35 cellular contexts compared by ENCODE assay signal in genomic region chr11:126025822-126026221, GRCh38.
"Had no signal": no experiment of that assay in that cellular context is flagged by ENCODE, and none has a peak within 500 bp of the region (broad histone marks: within the 10 kb centered on the region; RNA-seq: fewer than 3 reads in every experiment).

No MANE protein-coding gene starts in this region.

- H3K4me3 ChIP-seq: adrenal gland, body of pancreas, cardiac muscle cell had no signal

- DNase-seq: activated B cell treated with CpG ODN at 0.5 μM for 24 hours; activated CD4-positive, alpha-beta memory T cell treated with anti-CD3 and anti-CD28 coated beads for 36 hours; activated CD4-positive, alpha-beta T cell treated with anti-CD3 and anti-CD28 coated beads for 4 hours; activated CD4-positive, alpha-beta T cell treated with anti-CD3 and anti-CD28 coated beads, Interleukin-2, amount 10 ng/mL, durations not matched to agents 24 days and 14 days; activated CD4-positive, alpha-beta T cell treated with anti-CD3 and anti-CD28 coated beads, Interleukin-2, amount 50 U/mL, for 1 hour; activated CD4-positive, alpha-beta T cell treated with anti-CD3 and anti-CD28 coated beads, Interleukin-2, amount 50 U/mL, for 4 hours; activated CD4-positive, CD25-positive, alpha-beta regulatory T cell treated with anti-CD3 and anti-CD28 coated beads, Interleukin-2, amount 50 U/mL, for 72 hours; activated CD8-positive, alpha-beta memory T cell treated with anti-CD3 and anti-CD28 coated beads, Interleukin-2, amount 50 U/mL, for 4 hours; activated CD8-positive, alpha-beta T cell treated with anti-CD3 and anti-CD28 coated beads for 36 hours; activated effector memory CD4-positive, alpha-beta T cell treated with anti-CD3 and anti-CD28 coated beads, Interleukin-2, amount 50 U/mL, for 16 hours; activated gamma-delta T cell treated with Interleukin-2 at 50 U/mL for 16 hours; activated naive CD4-positive, alpha-beta T cell; activated naive CD4-positive, alpha-beta T cell treated with anti-CD3 and anti-CD28 coated beads for 36 hours; activated naive CD4-positive, alpha-beta T cell treated with anti-CD3 and anti-CD28 coated beads, Interleukin-2, amount 50 U/mL, for 16 hours; activated naive CD8-positive, alpha-beta T cell treated with anti-CD3 and anti-CD28 coated beads for 36 hours; activated T-cell treated with anti-CD3 and anti-CD28 coated beads for 4 hours; activated T-cell treated with anti-CD3 and anti-CD28 coated beads, Interleukin-2, amount 50 U/mL, for 1 hour; activated T-cell treated with anti-CD3 and anti-CD28 coated beads, Interleukin-2, amount 50 U/mL, for 4 hours; activated T-cell treated with anti-CD3 and anti-CD28 coated beads, Interleukin-2, amount 50 U/mL, for 72 hours; adrenal gland; amniotic stem cell; aorta; body of pancreas; caudate nucleus; T-helper 1 cell; T-helper 2 cell; T-helper 9 cell had no signal

- H3K27ac ChIP-seq: adrenal gland, body of pancreas, cardiac muscle cell, VCaP had no signal

- H3K9me3 Mint-ChIP-seq: activated B cell treated with CpG ODN at 0.5 μM for 24 hours; activated CD4-positive, alpha-beta memory T cell treated with anti-CD3 and anti-CD28 coated beads for 36 hours; activated CD4-positive, alpha-beta T cell treated with anti-CD3 and anti-CD28 coated beads, Interleukin-2, amount 10 ng/mL, durations not matched to agents 24 days and 14 days; activated CD8-positive, alpha-beta T cell treated with anti-CD3 and anti-CD28 coated beads for 36 hours; activated naive CD4-positive, alpha-beta T cell treated with anti-CD3 and anti-CD28 coated beads for 36 hours; activated naive CD4-positive, alpha-beta T cell treated with anti-CD3 and anti-CD28 coated beads, Interleukin-2, amount 50 U/mL, for 72 hours; activated naive CD8-positive, alpha-beta T cell treated with anti-CD3 and anti-CD28 coated beads for 36 hours; activated T-cell treated with anti-CD3 and anti-CD28 coated beads, Interleukin-2, amount 50 U/mL, for 4 hours; activated T-cell treated with anti-CD3 and anti-CD28 coated beads, Interleukin-2, amount 50 U/mL, for 72 hours; activated T-helper 1 cell treated with anti-CD3 and anti-CD28 coated beads, Interleukin-12 subunit alpha, Interleukin-12 subunit beta, Interleukin-2, Interleukin-4 antibody, amounts not matched to agents 30 ng/mL and 10 ng/mL and 1 ng/mL, durations not matched to agents 14 hours and 24 hours and 36 hours; activated T-helper 17 cell treated with anti-CD3 and anti-CD28 coated beads, Interleukin-2, amount 50 U/mL, for 72 hours; central memory CD8-positive, alpha-beta T cell; T-helper 1 cell treated with Interleukin-12 subunit alpha and Interleukin-12 subunit beta and Interleukin-4 antibody, amounts not matched to agents 30 μg/mL and 1 μg/mL, for 36 hours; T-helper 2 cell treated with Interferon-gamma antibody and Interleukin-4, amounts not matched to agents 5 μg/mL and 100 μg/mL, for 36 hours had no signal

- H3K4me1 Mint-ChIP-seq: activated B cell treated with CpG ODN at 0.5 μM for 24 hours; activated CD4-positive, alpha-beta T cell treated with anti-CD3 and anti-CD28 coated beads, Interleukin-2, amount 10 ng/mL, durations not matched to agents 24 days and 14 days; activated naive CD8-positive, alpha-beta T cell treated with anti-CD3 and anti-CD28 coated beads for 36 hours; activated T-helper 17 cell treated with anti-CD3 and anti-CD28 coated beads, Interleukin-2, amount 50 U/mL, for 72 hours; central memory CD8-positive, alpha-beta T cell had no signal

- H3K27me3 Mint-ChIP-seq: activated CD4-positive, alpha-beta memory T cell treated with anti-CD3 and anti-CD28 coated beads for 36 hours; activated T-helper 17 cell treated with anti-CD3 and anti-CD28 coated beads, Interleukin-2, amount 50 U/mL, for 72 hours had no signal

- H3K27ac Mint-ChIP-seq: activated B cell treated with CpG ODN at 0.5 μM for 24 hours; activated CD4-positive, alpha-beta memory T cell treated with anti-CD3 and anti-CD28 coated beads for 36 hours; activated CD4-positive, alpha-beta T cell treated with anti-CD3 and anti-CD28 coated beads, Interleukin-2, amount 10 ng/mL, durations not matched to agents 24 days and 14 days; activated CD8-positive, alpha-beta T cell treated with anti-CD3 and anti-CD28 coated beads for 36 hours; activated naive CD4-positive, alpha-beta T cell treated with anti-CD3 and anti-CD28 coated beads for 36 hours; activated naive CD4-positive, alpha-beta T cell treated with anti-CD3 and anti-CD28 coated beads, Interleukin-2, amount 50 U/mL, for 72 hours; activated naive CD8-positive, alpha-beta T cell treated with anti-CD3 and anti-CD28 coated beads for 36 hours; activated T-cell treated with anti-CD3 and anti-CD28 coated beads, Interleukin-2, amount 50 U/mL, for 72 hours; activated T-helper 1 cell treated with anti-CD3 and anti-CD28 coated beads, Interleukin-12 subunit alpha, Interleukin-12 subunit beta, Interleukin-2, Interleukin-4 antibody, amounts not matched to agents 30 ng/mL and 10 ng/mL and 1 ng/mL, durations not matched to agents 14 hours and 24 hours and 36 hours; activated T-helper 17 cell treated with anti-CD3 and anti-CD28 coated beads, Interleukin-2, amount 50 U/mL, for 72 hours; T-helper 1 cell treated with Interleukin-12 subunit alpha and Interleukin-12 subunit beta and Interleukin-4 antibody, amounts not matched to agents 30 μg/mL and 1 μg/mL, for 36 hours; T-helper 2 cell treated with Interferon-gamma antibody and Interleukin-4, amounts not matched to agents 5 μg/mL and 100 μg/mL, for 36 hours had no signal

- ATAC-seq: activated CD8-positive, alpha-beta T cell treated with anti-CD3 and anti-CD28 coated beads for 36 hours; activated naive CD4-positive, alpha-beta T cell treated with anti-CD3 and anti-CD28 coated beads, Interleukin-2, amount 50 U/mL, for 72 hours; activated T-cell treated with anti-CD3 and anti-CD28 coated beads, Interleukin-2, amount 50 U/mL, for 4 hours; activated T-cell treated with anti-CD3 and anti-CD28 coated beads, Interleukin-2, amount 50 U/mL, for 72 hours; activated T-helper 17 cell treated with anti-CD3 and anti-CD28 coated beads, Interleukin-2, amount 50 U/mL, for 72 hours; body of pancreas had no signal

- H3K9me3 ChIP-seq: adrenal gland, body of pancreas had no signal

- H3K36me3 ChIP-seq: adrenal gland, cardiac muscle cell had no signal

- H3K36me3 Mint-ChIP-seq: activated CD4-positive, alpha-beta memory T cell treated with anti-CD3 and anti-CD28 coated beads for 36 hours; activated naive CD4-positive, alpha-beta T cell treated with anti-CD3 and anti-CD28 coated beads, Interleukin-2, amount 50 U/mL, for 72 hours; activated naive CD8-positive, alpha-beta T cell treated with anti-CD3 and anti-CD28 coated beads for 36 hours had no signal

- H3K27me3 ChIP-seq: adrenal gland, body of pancreas, cardiac muscle cell had no signal

- H3K4me3 Mint-ChIP-seq: activated B cell treated with CpG ODN at 0.5 μM for 24 hours; activated CD4-positive, alpha-beta memory T cell treated with anti-CD3 and anti-CD28 coated beads for 36 hours; activated CD4-positive, alpha-beta T cell treated with anti-CD3 and anti-CD28 coated beads, Interleukin-2, amount 10 ng/mL, durations not matched to agents 24 days and 14 days; activated CD8-positive, alpha-beta T cell treated with anti-CD3 and anti-CD28 coated beads for 36 hours; activated naive CD4-positive, alpha-beta T cell treated with anti-CD3 and anti-CD28 coated beads for 36 hours; activated naive CD8-positive, alpha-beta T cell treated with anti-CD3 and anti-CD28 coated beads for 36 hours; activated T-cell treated with anti-CD3 and anti-CD28 coated beads, Interleukin-2, amount 50 U/mL, for 4 hours; activated T-cell treated with anti-CD3 and anti-CD28 coated beads, Interleukin-2, amount 50 U/mL, for 72 hours; activated T-helper 1 cell treated with anti-CD3 and anti-CD28 coated beads, Interleukin-12 subunit alpha, Interleukin-12 subunit beta, Interleukin-2, Interleukin-4 antibody, amounts not matched to agents 30 ng/mL and 10 ng/mL and 1 ng/mL, durations not matched to agents 14 hours and 24 hours and 36 hours; activated T-helper 17 cell treated with anti-CD3 and anti-CD28 coated beads, Interleukin-2, amount 50 U/mL, for 72 hours; central memory CD8-positive, alpha-beta T cell; T-helper 1 cell treated with Interleukin-12 subunit alpha and Interleukin-12 subunit beta and Interleukin-4 antibody, amounts not matched to agents 30 μg/mL and 1 μg/mL, for 36 hours; T-helper 2 cell treated with Interferon-gamma antibody and Interleukin-4, amounts not matched to agents 5 μg/mL and 100 μg/mL, for 36 hours had no signal
